In genomic region chr2:237181844-237182243, GRCh38 we compare ENCODE assay signal across 13 cellular contexts.
DNase-seq lines count a peak whose midpoint lies in the region; ATAC-seq and TF ChIP-seq lines count a peak whose summit lies in the region.
"Had no signal": no experiment of that assay in that cellular context is flagged by ENCODE, and none has a peak within 500 bp of the region (broad histone marks: within the 10 kb centered on the region; RNA-seq: fewer than 3 reads in every experiment).

No MANE protein-coding gene starts in this region.

- H3K27me3 ChIP-seq in heart right ventricle (peaks cover 0 to 3% (median 0%) of the 10 kb centered on the region in 7 donors), sigmoid colon (no peaks in the 10 kb centered on the region), ascending aorta (no peaks in the 10 kb centered on the region)

- TF ChIP-seq CTCF in heart right ventricle (IDR thresholded peaks at IDR 0.05) (no peak), sigmoid colon (IDR thresholded peaks at IDR 0.05) (no peak), ascending aorta (IDR thresholded peaks at IDR 0.05) (no peak)

- H3K36me3 ChIP-seq in heart right ventricle (no peaks in the 10 kb centered on the region), sigmoid colon (no peaks in the 10 kb centered on the region), ascending aorta (no peaks in the 10 kb centered on the region)
- H3K36me3 ChIP-seq: HAP-1, thoracic aorta had no signal

- TF ChIP-seq EP300 in sigmoid colon (IDR thresholded peaks at IDR 0.05) = no peak

- ATAC-seq in heart right ventricle (peak; percentile 10 to 82 (median 63)), GM21447 (IDR thresholded peaks at IDR 0.05; ENCODE audit: unreplicated experiment) (no peak)
- ATAC-seq: activated T-helper 17 cell treated with anti-CD3 and anti-CD28 coated beads, Interleukin-2, amount 50 U/mL, for 72 hours had no signal

- 53 to 61% methylated on average over 4 of the region's 4 CpGs for WGBS in heart right ventricle, 2 donors
- 55 to 62% methylated on average over 4 of the region's 4 CpGs for WGBS in sigmoid colon, 2 donors

- H3K9me3 ChIP-seq in heart right ventricle (no peaks in the 10 kb centered on the region), sigmoid colon (no peaks in the 10 kb centered on the region), ascending aorta (no peaks in the 10 kb centered on the region)
- H3K9me3 ChIP-seq: HAP-1, thoracic aorta had no signal

- DNase-seq in EL (peak; percentile 96), amniotic epithelial cell (ENCODE audit: low read depth) (peak; percentile 98), heart right ventricle (no peak), sigmoid colon (peak; percentile 76), ascending aorta (ENCODE audit: low spot score in 2 of 2) (no peak), cerebellar cortex (ENCODE audit: low spot score) (no peak), NCI-H1092 treated with DMSO at 0.1 percent for 48 hours (lab: John Stamatoyannopoulos, UW) (no peak)
- DNase-seq: NCI-H1105 treated with DMSO at 0.1 percent for 48 hours; NK-92 treated with Interleukin-12 subunit alpha and Interleukin-12 subunit beta, amount 100 ng/mL, for 24 hours had no signal

- H3K4me1 ChIP-seq in heart right ventricle = peaks cover 0 to 22% (median 0%) of the 10 kb centered on the region in 9 donors
- H3K4me1 ChIP-seq in sigmoid colon = peaks cover 0 to 23% (median 9%) of the 10 kb centered on the region in 4 donors
- H3K4me1 ChIP-seq in ascending aorta = no peaks in the 10 kb centered on the region
- H3K4me1 ChIP-seq: HAP-1 had no signal

- TF ChIP-seq POLR2A in sigmoid colon (IDR thresholded peaks at IDR 0.05) = no peak

- H3K4me3 ChIP-seq in heart right ventricle (no peak overlapping the region), sigmoid colon (no peak overlapping the region), ascending aorta (no peak overlapping the region)
- H3K4me3 ChIP-seq: HAP-1, thoracic aorta had no signal

- intact Hi-C loops in heart right ventricle (cut with DNase I) (no loop called here), sigmoid colon (cut with DNase I) (no loop called here), ascending aorta (cut with DNase I) (no loop called here)

- peak overlapping the region in 5 of 10 donors; percentile 14 to 75 (median 26) for H3K27ac ChIP-seq in heart right ventricle
- peak overlapping the region in 3 of 4 donors; percentile 35 to 56 (median 48) for H3K27ac ChIP-seq in sigmoid colon
- H3K27ac ChIP-seq in ascending aorta = no peak overlapping the region
- H3K27ac ChIP-seq: thoracic aorta had no signal

Comparison
In these comparisons a context has a peak if more than half of its experiments do, and no peak if none do; other contexts are left out.
1. DNase-seq: peak in EL (single experiment), amniotic epithelial cell (single experiment) and sigmoid colon (single experiment); none in heart right ventricle (0 of 2), ascending aorta (0 of 2), cerebellar cortex (single experiment) and NCI-H1092 treated with DMSO at 0.1 percent for 48 hours (single experiment).
2. H3K27ac ChIP-seq: peak in sigmoid colon (3 of 4); none in ascending aorta (0 of 2).